Comparison of ENCODE assay signal across 28 cellular contexts in the genomic region with DNA sequence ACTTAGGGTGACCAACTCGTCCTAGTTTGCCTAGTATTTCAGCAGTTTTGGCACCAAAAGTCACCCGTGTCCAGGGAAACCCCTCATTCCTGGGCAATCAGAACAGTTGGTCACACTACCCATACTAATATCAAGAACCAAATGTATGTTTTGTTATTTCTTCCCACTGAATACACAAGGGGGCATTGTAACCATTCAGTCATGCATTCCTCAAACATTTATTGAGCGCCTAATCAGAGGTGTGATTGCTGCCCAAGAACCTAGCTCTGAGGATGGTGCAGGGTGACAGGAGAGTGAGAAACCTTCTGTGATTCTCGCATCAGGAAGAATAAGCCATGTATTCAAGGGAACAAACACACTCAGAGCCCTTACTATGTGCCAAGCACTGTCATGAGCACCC.
DNase-seq lines count a peak whose midpoint lies in the region; ATAC-seq and TF ChIP-seq lines count a peak whose summit lies in the region.
"Had no signal": no experiment of that assay in that cellular context is flagged by ENCODE, and none has a peak within 500 bp of the region (broad histone marks: within the 10 kb centered on the region; RNA-seq: fewer than 3 reads in every experiment).

No MANE protein-coding gene starts in this region.

- peak; percentile 13 for TF ChIP-seq CTCF in left ventricle myocardium inferior (IDR thresholded peaks at IDR 0.05; ENCODE audit: borderline replicate concordance)
- peak in 2 of 9 donors; percentile 7 to 18 for TF ChIP-seq CTCF in heart right ventricle (IDR thresholded peaks at IDR 0.05)
- TF ChIP-seq CTCF in OCI-LY3 (IDR thresholded peaks at IDR 0.05; ENCODE audit: low read depth, low read length) = peak; percentile 25; the same call in 1 of the 2 replicates

- 57 to 72% methylated on average over 4 of the region's 4 CpGs for WGBS in heart right ventricle, 2 donors

- DNase-seq in NCI-H1092 treated with DMSO at 0.1 percent for 48 hours (lab: John Stamatoyannopoulos, UW) = peak; percentile 33
- no peak for DNase-seq in NCI-H1092 (lab: John Stamatoyannopoulos, UW)
- DNase-seq in left ventricle myocardium inferior = no peak
- DNase-seq in heart right ventricle = no peak
- DNase-seq in iPS-NIHi11 (ENCODE audit: low spot score) = no peak
- DNase-seq in SK-N-DZ (ENCODE audit: low spot score) = no peak
- DNase-seq: activated CD4-positive, alpha-beta T cell treated with anti-CD3 and anti-CD28 coated beads, Interleukin-2, amount 10 ng/mL, durations not matched to agents 24 days and 14 days; CD4-positive, CD25-positive, alpha-beta regulatory T cell; dorsolateral prefrontal cortex; foreskin fibroblast; GOT3; heart left ventricle; KG1; MM.1S; mucosa of descending colon; natural killer cell; NCI-H1694 treated with DMSO at 0.1 percent for 48 hours; occipital lobe; right lobe of liver; SHP77 treated with DMSO at 0.1 percent for 48 hours; spleen; stimulated activated CD4-positive, alpha-beta T cell treated with anti-CD3 and anti-CD28 coated beads, Interleukin-2, amount 100 ng/mL, for 24 hours; T-helper 9 cell; testis had no signal

- H3K9ac ChIP-seq in OCI-LY3 (ENCODE audit: low read length) = no peak overlapping the region

- H3K9me3 ChIP-seq in left ventricle myocardium inferior (replicated peaks) (no peaks in the 10 kb centered on the region), heart right ventricle (no peaks in the 10 kb centered on the region), OCI-LY3 (ENCODE audit: insufficient read depth, low read length) (no peaks in the 10 kb centered on the region)
- H3K9me3 ChIP-seq: esophagus muscularis mucosa, mucosa of descending colon, prostate gland, right lobe of liver, testis had no signal

- H3K36me3 ChIP-seq in left ventricle myocardium inferior (no peaks in the 10 kb centered on the region), heart right ventricle (no peaks in the 10 kb centered on the region), OCI-LY3 (replicated peaks; ENCODE audit: low read depth, low read length) (no peaks in the 10 kb centered on the region)
- H3K36me3 ChIP-seq: esophagus muscularis mucosa, heart left ventricle, prostate gland, right lobe of liver, spleen had no signal

- no peak overlapping the region for H3K4me3 ChIP-seq in left ventricle myocardium inferior
- no peak overlapping the region for H3K4me3 ChIP-seq in heart right ventricle
- H3K4me3 ChIP-seq in OCI-LY3 (ENCODE audit: low read length) = no peak overlapping the region
- H3K4me3 ChIP-seq: dorsolateral prefrontal cortex, esophagus muscularis mucosa, heart left ventricle, mucosa of descending colon, prostate gland, right lobe of liver, spleen, testis had no signal

- H3K4me1 ChIP-seq in left ventricle myocardium inferior (no peaks in the 10 kb centered on the region), heart right ventricle (no peaks in the 10 kb centered on the region), OCI-LY3 (ENCODE audit: low read length) (no peaks in the 10 kb centered on the region)
- H3K4me1 ChIP-seq: esophagus muscularis mucosa, heart left ventricle, prostate gland, right lobe of liver, spleen, testis had no signal

- no peak overlapping the region for H3K27ac ChIP-seq in left ventricle myocardium inferior (replicated peaks)
- H3K27ac ChIP-seq in heart right ventricle = no peak overlapping the region
- no peak overlapping the region for H3K27ac ChIP-seq in OCI-LY3 (ENCODE audit: low read length)
- H3K27ac ChIP-seq: dorsolateral prefrontal cortex, esophagus muscularis mucosa, heart left ventricle, prostate gland, right lobe of liver, spleen, testis had no signal

- no peaks in the 10 kb centered on the region for H3K79me2 ChIP-seq in OCI-LY3 (ENCODE audit: low read length)

- intact Hi-C loops in left ventricle myocardium inferior (cut with micrococcal nuclease) = no loop called here
- intact Hi-C loops in heart right ventricle (cut with DNase I) = loop anchor here in 1 of 10 donors (10.0 kb wide), 1 partner anchor 284 kb away; no protein-coding TSS in a partner anchor

- H4K20me1 ChIP-seq in OCI-LY3 (ENCODE audit: insufficient read depth, low read length) = no peaks in the 10 kb centered on the region

- H2AFZ ChIP-seq in OCI-LY3 (ENCODE audit: low read depth, low read length) = no peak overlapping the region

- no peak for ATAC-seq in heart right ventricle
- ATAC-seq in HG02973 (IDR thresholded peaks at IDR 0.05; ENCODE audit: unreplicated experiment) = no peak
- ATAC-seq: heart left ventricle, mucosa of descending colon, natural killer cell, right lobe of liver had no signal

- H3K4me2 ChIP-seq in OCI-LY3 (ENCODE audit: low read length) = no peak overlapping the region

- H3K27me3 ChIP-seq in left ventricle myocardium inferior (ENCODE audit: low read depth) (no peaks in the 10 kb centered on the region), heart right ventricle (peaks cover 0 to 10% (median 0%) of the 10 kb centered on the region in 7 donors), OCI-LY3 (ENCODE audit: low read depth, low read length) (no peaks in the 10 kb centered on the region)
- H3K27me3 ChIP-seq: esophagus muscularis mucosa, right lobe of liver, spleen, testis had no signal
